Comparison of ENCODE assay signal across 13 cellular contexts in genomic region chr17:3529817-3530741, GRCh38. TPM values are rescaled to one million over a fixed set of nuclear protein-coding genes. Genes with fewer than 3 reads are reported as not detected.
A peak's percentile ranks its signal among the peaks of the same experiment; 100 is the strongest.
DNase-seq lines count a peak whose midpoint lies in the region; ATAC-seq and TF ChIP-seq lines count a peak whose summit lies in the region.
"Had no signal": no experiment of that assay in that cellular context is flagged by ENCODE, and none has a peak within 500 bp of the region (broad histone marks: within the 10 kb centered on the region; RNA-seq: fewer than 3 reads in every experiment).

No MANE protein-coding gene starts in this region.

- intact Hi-C loops in heart left ventricle (cut with DNase I) (loop anchor here in 5 of 10 donors (2.0 to 10.0 kb wide), 4 partner anchors 17 to 115 kb away; partner anchors contain the start of genes CTNS (in 2 of the 5) and SHPK (in 2 of the 5)), aorta (cut with DNase I) (no loop called here)

- H3K4me1 ChIP-seq in heart left ventricle: peaks cover 0 to 36% (median 10%) of the 10 kb centered on the region in 12 donors
- H3K4me1 ChIP-seq in aorta (ENCODE audit: control insufficient read depth in 1 of 2, insufficient read depth in 2 of 2, low read length in 2 of 2): no peaks in the 10 kb centered on the region
- H3K4me1 ChIP-seq: SJSA1 had no signal

- H3K27me3 ChIP-seq in heart left ventricle (no peaks in the 10 kb centered on the region), aorta (ENCODE audit: control insufficient read depth in 1 of 2, insufficient read depth in 2 of 2, low read length in 1 of 2) (no peaks in the 10 kb centered on the region), MG63 (no peaks in the 10 kb centered on the region)
- H3K27me3 ChIP-seq: SJSA1 had no signal

- no peak for TF ChIP-seq CTCF in heart left ventricle (IDR thresholded peaks at IDR 0.05)

- WGBS in heart left ventricle, 4 donors: 21 to 59% (median 35%) methylated on average over 19 to 32 of the region's 32 CpGs
- WGBS in aorta, 2 donors: 35 to 41% methylated on average over 32 of the region's 32 CpGs

- peak overlapping the region in 11 of 12 donors; percentile 24 to 79 (median 58) for H3K27ac ChIP-seq in heart left ventricle
- no peak overlapping the region for H3K27ac ChIP-seq in aorta (ENCODE audit: low read depth in 1 of 2, low read length in 2 of 2)
- H3K27ac ChIP-seq: 22Rv1, SJSA1 had no signal

- H3K4me3 ChIP-seq in heart left ventricle (peak overlapping the region in 3 of 12 donors; percentile 4 to 25 (median 9)), aorta (ENCODE audit: low read length in 2 of 2) (no peak overlapping the region), MG63 (no peak overlapping the region)
- H3K4me3 ChIP-seq: SJSA1 had no signal

- ATAC-seq in heart left ventricle (peak; percentile 85 to 90 (median 88)), aorta (ENCODE audit: low FRiP score) (peak; percentile 80)

- H3K36me3 ChIP-seq in heart left ventricle (no peaks in the 10 kb centered on the region), aorta (ENCODE audit: control insufficient read depth in 1 of 2, insufficient read depth in 2 of 2, low read length in 1 of 2) (no peaks in the 10 kb centered on the region), MG63 (no peaks in the 10 kb centered on the region)
- H3K36me3 ChIP-seq: SJSA1 had no signal

- DNase-seq in NCI-H146 (lab: John Stamatoyannopoulos, UW) (peak; percentile 40), NCI-H146 treated with DMSO at 0.1 percent for 48 hours (lab: John Stamatoyannopoulos, UW; ENCODE audit: unreplicated experiment) (no peak), heart left ventricle (peak; percentile 32 to 90 (median 86)), myocyte (ENCODE audit: low read depth) (peak; percentile 22), aorta (peak; percentile 65 to 86), MG63 (no peak), DMS153 treated with DMSO at 0.1 percent for 48 hours (lab: John Stamatoyannopoulos, UW; ENCODE audit: unreplicated experiment) (no peak)
- DNase-seq in stimulated activated CD4-positive, alpha-beta T cell treated with anti-CD3 and anti-CD28 coated beads, Interleukin-2, amount 100 ng/mL, for 48 hours: no peak
- DNase-seq: NCI-H1694 treated with DMSO at 0.1 percent for 48 hours had no signal

- no peak for TF ChIP-seq POLR2A in heart left ventricle (IDR thresholded peaks at IDR 0.05)

- H3K9me3 ChIP-seq in heart left ventricle (no peaks in the 10 kb centered on the region), aorta (ENCODE audit: control insufficient read depth, low read length) (no peaks in the 10 kb centered on the region), MG63 (no peaks in the 10 kb centered on the region)
- H3K9me3 ChIP-seq: SJSA1 had no signal

RNA-seq across cellular contexts. Expression of gene TRPV3, which starts 27.5 kb away (rescaled TPM):
- total RNA-seq in heart left ventricle (1 to 10 TPM in 4 of 9 donors, under 1 TPM in 4, not detected in 1; 0.25 to 1.7 (median 0.97) TPM), myocyte (0.08 and 0.26 TPM in 2 replicates), aorta (1 to 10 TPM in 1 of 2 donors, under 1 TPM in 1; 0.49 to 2.0 TPM)
- polyA plus RNA-seq in heart left ventricle (under 1 TPM; 0.32 to 0.65 TPM), aorta (under 1 TPM in 1 of 2 donors, not detected in 1; 0.75 TPM)
- polyA plus RNA-seq in myocyte (2012): 0.16 TPM
- 0.07 TPM in 1 of 2 replicates, not detected in the other for total RNA-seq in MG63 (2014; rRNA removed; shearing (Covaris generic); ENCODE audit: low replicate concordance)
- total RNA-seq: SJSA1 had no signal

RNA-seq across cellular contexts. Expression of gene ASPA, which starts 54.3 kb away (rescaled TPM):
- 1 to 10 TPM in 6 of 9 donors, under 1 TPM in 3; 0.44 to 2.4 (median 1.3) TPM for total RNA-seq in heart left ventricle
- under 1 TPM; 0.26 to 0.88 TPM for polyA plus RNA-seq in heart left ventricle
- total RNA-seq in myocyte: 0.03 and 0.05 TPM in 2 replicates
- 0.10 TPM for polyA plus RNA-seq in myocyte (2012)
- 1 to 10 TPM; 3.2 to 6.6 TPM for total RNA-seq in aorta
- 1 to 10 TPM in 1 of 2 donors, under 1 TPM in 1; 0.10 to 4.5 TPM for polyA plus RNA-seq in aorta
- total RNA-seq in MG63 (2014; rRNA removed; shearing (Covaris generic); ENCODE audit: low replicate concordance): 0.30 TPM in 1 of 2 replicates, not detected in the other
- total RNA-seq: activated CD8-positive, alpha-beta memory T cell treated with anti-CD3 and anti-CD28 coated beads for 36 hours; mononuclear cell had no signal

RNA-seq across cellular contexts. Expression of gene SPATA22, which starts 58.5 kb away (rescaled TPM):
- under 1 TPM in 5 of 9 donors, not detected in 4; 0.16 to 0.72 (median 0.44) TPM for total RNA-seq in heart left ventricle
- polyA plus RNA-seq in heart left ventricle: under 1 TPM in 1 of 2 donors, not detected in 1; 0.23 TPM
- total RNA-seq in myocyte: not detected in 2 replicates
- not detected for polyA plus RNA-seq in myocyte (2012)
- 1 to 10 TPM in 1 of 2 donors, not detected in 1; 1.4 TPM for total RNA-seq in aorta
- polyA plus RNA-seq in aorta: under 1 TPM in 1 of 2 donors, not detected in 1; 0.67 TPM
- not detected in 2 replicates for total RNA-seq in MG63 (2014; rRNA removed; shearing (Covaris generic); ENCODE audit: low replicate concordance)
- total RNA-seq: mononuclear cell, SJSA1 had no signal

Comparison
In these comparisons a context has a peak if more than half of its experiments do, and no peak if none do; other contexts are left out.
1. DNase-seq: peak in NCI-H146 (single experiment), heart left ventricle (5 of 5), myocyte (single experiment) and aorta (2 of 2); none in NCI-H146 treated with DMSO at 0.1 percent for 48 hours (single experiment), MG63 (single experiment), DMS153 treated with DMSO at 0.1 percent for 48 hours (single experiment) and stimulated activated CD4-positive, alpha-beta T cell treated with anti-CD3 and anti-CD28 coated beads, Interleukin-2, amount 100 ng/mL, for 48 hours (0 of 2).
2. H3K27ac ChIP-seq: peak in heart left ventricle (11 of 12); none in aorta (0 of 2).